Comparison of ENCODE assay signal across 8 cellular contexts in genomic region chr14:100285021-100285912, GRCh38. TPM values are rescaled to one million over a fixed set of nuclear protein-coding genes. Genes with fewer than 3 reads are reported as not detected.
DNase-seq lines count a peak whose midpoint lies in the region; ATAC-seq and TF ChIP-seq lines count a peak whose summit lies in the region.

No MANE protein-coding gene starts in this region.

- peak overlapping the region; percentile 94 for H3K27ac ChIP-seq in left ventricle myocardium inferior (replicated peaks)

- TF ChIP-seq CTCF in left ventricle myocardium inferior (IDR thresholded peaks at IDR 0.05; ENCODE audit: borderline replicate concordance) (peak; percentile 69), retinal pigment epithelial cell (conservative IDR thresholded peaks at IDR 0.05; ENCODE audit: low read depth, low read length) (peak; percentile 78)

- peak overlapping the region; percentile 42 for H3K27ac Mint-ChIP-seq in activated naive CD8-positive, alpha-beta T cell treated with anti-CD3 and anti-CD28 coated beads, Interleukin-2, amount 10 ng/mL, durations not matched to agents 7 days and 5 days

- in situ Hi-C loops in SK-MEL-5 (cut with HindIII; ENCODE audit: low pct_unique_long_range_greater_than_20kb, low sequenced_read_pairs): no loop called here

- no peaks in the 10 kb centered on the region for H3K36me3 ChIP-seq in left ventricle myocardium inferior

- H3K36me3 Mint-ChIP-seq in activated naive CD8-positive, alpha-beta T cell treated with anti-CD3 and anti-CD28 coated beads, Interleukin-2, amount 10 ng/mL, durations not matched to agents 7 days and 5 days: peaks cover 1% of the 10 kb centered on the region

- H3K4me3 ChIP-seq in left ventricle myocardium inferior (peak overlapping the region; percentile 94), retinal pigment epithelial cell (ENCODE audit: low read length) (peak overlapping the region; percentile 51)

- peak; percentile 87 for ATAC-seq in GM19467 (IDR thresholded peaks at IDR 0.05; ENCODE audit: unreplicated experiment)
- peak; percentile 89 for ATAC-seq in activated naive CD8-positive, alpha-beta T cell treated with anti-CD3 and anti-CD28 coated beads, Interleukin-2, amount 10 ng/mL, durations not matched to agents 7 days and 5 days (ENCODE audit: low read depth)

- peaks cover 7% of the 10 kb centered on the region for H3K4me1 Mint-ChIP-seq in activated naive CD8-positive, alpha-beta T cell treated with anti-CD3 and anti-CD28 coated beads, Interleukin-2, amount 10 ng/mL, durations not matched to agents 7 days and 5 days

- no peaks in the 10 kb centered on the region for H3K9me3 Mint-ChIP-seq in activated naive CD8-positive, alpha-beta T cell treated with anti-CD3 and anti-CD28 coated beads, Interleukin-2, amount 10 ng/mL, durations not matched to agents 7 days and 5 days

- H3K27me3 Mint-ChIP-seq in activated naive CD8-positive, alpha-beta T cell treated with anti-CD3 and anti-CD28 coated beads, Interleukin-2, amount 10 ng/mL, durations not matched to agents 7 days and 5 days: no peaks in the 10 kb centered on the region

- no peaks in the 10 kb centered on the region for H3K9me3 ChIP-seq in left ventricle myocardium inferior (replicated peaks)

- peak; percentile 79 for DNase-seq in Daoy (ENCODE audit: low read depth)
- peak; percentile 79 for DNase-seq in HPDE6-E6E7 (ENCODE audit: extremely low spot score)
- DNase-seq in SK-MEL-5 (ENCODE audit: low read depth, low spot score): peak; percentile 52
- DNase-seq in activated naive CD8-positive, alpha-beta T cell treated with anti-CD3 and anti-CD28 coated beads, Interleukin-2, amount 10 ng/mL, durations not matched to agents 7 days and 5 days: peak; percentile 94
- DNase-seq in left ventricle myocardium inferior: peak; percentile 68
- DNase-seq in retinal pigment epithelial cell (ENCODE audit: low read depth): no peak
- DNase-seq in pons (ENCODE audit: low spot score): no peak

- no peaks in the 10 kb centered on the region for H3K27me3 ChIP-seq in left ventricle myocardium inferior (ENCODE audit: low read depth)

- peak overlapping the region; percentile 79 for H3K4me3 Mint-ChIP-seq in activated naive CD8-positive, alpha-beta T cell treated with anti-CD3 and anti-CD28 coated beads, Interleukin-2, amount 10 ng/mL, durations not matched to agents 7 days and 5 days

- peaks cover 80% of the 10 kb centered on the region for H3K4me1 ChIP-seq in left ventricle myocardium inferior

- intact Hi-C loops in left ventricle myocardium inferior (cut with micrococcal nuclease): loop anchor here (10.0 kb wide), 1 partner anchor 90 kb away; the partner anchor contains the start of gene WDR25

- POLR2A ChIA-PET in activated naive CD8-positive, alpha-beta T cell treated with anti-CD3 and anti-CD28 coated beads, Interleukin-2, amount 10 ng/mL, durations not matched to agents 7 days and 5 days (lab: Charles Lee): no interaction called here

RNA-seq across cellular contexts. Expression of gene SLC25A29, which starts 21.0 kb away (rescaled TPM):
- total RNA-seq in Daoy (2014; rRNA removed; shearing (Covaris generic)): 30.7 and 34.7 TPM in 2 replicates
- total RNA-seq in SK-MEL-5 (2014; rRNA removed; shearing (Covaris generic)): 21.3 and 26.0 TPM in 2 replicates
- polyA plus RNA-seq in SK-MEL-5 (2015; cell fraction: cytosol; rRNA removed): 26.8 and 28.0 TPM in 2 replicates
- 207 and 225 TPM in 2 replicates for polyA plus RNA-seq in SK-MEL-5 (2015; cell fraction: nucleus; rRNA removed)
- total RNA-seq in activated naive CD8-positive, alpha-beta T cell treated with anti-CD3 and anti-CD28 coated beads, Interleukin-2, amount 10 ng/mL, durations not matched to agents 7 days and 5 days: 10 to 100 TPM; 17.3 to 18.1 TPM
- 24.5 TPM for total RNA-seq in left ventricle myocardium inferior

RNA-seq across cellular contexts. Expression of gene SLC25A47, which starts 37.9 kb away (rescaled TPM):
- not detected in 2 replicates for total RNA-seq in Daoy (2014; rRNA removed; shearing (Covaris generic))
- 0.29 TPM in 1 of 2 replicates, not detected in the other for total RNA-seq in SK-MEL-5 (2014; rRNA removed; shearing (Covaris generic))
- polyA plus RNA-seq in SK-MEL-5 (2015; cell fraction: cytosol; rRNA removed): not detected in 2 replicates
- polyA plus RNA-seq in SK-MEL-5 (2015; cell fraction: nucleus; rRNA removed): not detected in 2 replicates
- not detected for total RNA-seq in activated naive CD8-positive, alpha-beta T cell treated with anti-CD3 and anti-CD28 coated beads, Interleukin-2, amount 10 ng/mL, durations not matched to agents 7 days and 5 days
- total RNA-seq in left ventricle myocardium inferior: not detected

RNA-seq across cellular contexts. Expression of gene YY1, which starts 46.3 kb away (rescaled TPM):
- 44.1 and 47.3 TPM in 2 replicates for total RNA-seq in Daoy (2014; rRNA removed; shearing (Covaris generic))
- 56.5 and 60.4 TPM in 2 replicates for total RNA-seq in SK-MEL-5 (2014; rRNA removed; shearing (Covaris generic))
- polyA plus RNA-seq in SK-MEL-5 (2015; cell fraction: cytosol; rRNA removed): 41.0 and 42.6 TPM in 2 replicates
- 52.3 and 55.1 TPM in 2 replicates for polyA plus RNA-seq in SK-MEL-5 (2015; cell fraction: nucleus; rRNA removed)
- total RNA-seq in activated naive CD8-positive, alpha-beta T cell treated with anti-CD3 and anti-CD28 coated beads, Interleukin-2, amount 10 ng/mL, durations not matched to agents 7 days and 5 days: 10 to 100 TPM; 86.4 to 89.6 TPM
- total RNA-seq in left ventricle myocardium inferior: 44.7 TPM

Comparison
In these comparisons a context has a peak if more than half of its experiments do, and no peak if none do; other contexts are left out.
1. DNase-seq: peak in Daoy (single experiment), HPDE6-E6E7 (single experiment), SK-MEL-5 (single experiment), activated naive CD8-positive, alpha-beta T cell treated with anti-CD3 and anti-CD28 coated beads, Interleukin-2, amount 10 ng/mL, durations not matched to agents 7 days and 5 days (single experiment) and left ventricle myocardium inferior (single experiment); none in retinal pigment epithelial cell (single experiment) and pons (single experiment).